In the genomic region with DNA sequence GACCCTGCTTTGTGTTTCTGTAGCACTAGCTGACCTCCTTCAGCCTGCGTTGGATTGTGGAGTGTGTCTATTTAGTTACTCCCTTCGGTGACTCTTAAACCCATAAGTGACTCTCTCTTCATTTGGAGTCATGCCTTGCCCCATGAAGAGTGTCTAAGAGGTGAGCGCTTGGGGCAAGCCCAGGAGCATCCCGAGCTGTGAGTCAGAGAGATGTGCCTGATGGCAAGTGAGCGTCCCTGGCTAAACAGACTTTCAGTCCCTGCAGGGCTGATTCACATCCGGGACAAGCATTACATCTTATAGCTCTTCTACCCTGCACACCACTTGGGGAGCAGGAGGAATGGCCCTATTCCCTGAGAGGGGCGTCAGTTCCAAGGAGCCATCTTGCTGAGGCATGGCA, we compare ENCODE assay signal across 15 cellular contexts. TPM values are rescaled to one million over a fixed set of nuclear protein-coding genes. Genes with fewer than 3 reads are reported as not detected.
DNase-seq lines count a peak whose midpoint lies in the region; ATAC-seq and TF ChIP-seq lines count a peak whose summit lies in the region.
"Had no signal": no experiment of that assay in that cellular context is flagged by ENCODE, and none has a peak within 500 bp of the region (broad histone marks: within the 10 kb centered on the region; RNA-seq: fewer than 3 reads in every experiment).

No MANE protein-coding gene starts in this region.

- TF ChIP-seq CTCF in MCF 10A (IDR thresholded peaks at IDR 0.05; ENCODE audit: unreplicated experiment) (no peak), breast epithelium (IDR thresholded peaks at IDR 0.05) (no peak), RWPE1 (conservative IDR thresholded peaks at IDR 0.05; ENCODE audit: low read depth) (no peak)

- no peak overlapping the region for H3K27ac Mint-ChIP-seq in MCF 10A (ENCODE audit: low read depth, unreplicated experiment)
- H3K27ac Mint-ChIP-seq in stimulated activated effector memory CD8-positive, alpha-beta T cell treated with anti-CD3 and anti-CD28 coated beads, Interleukin-12 subunit alpha, Interleukin-12 subunit beta, amount 100 ng/mL, for 72 hours = peak overlapping the region; percentile 80
- no peak overlapping the region for H3K27ac Mint-ChIP-seq in activated naive CD4-positive, alpha-beta T cell treated with anti-CD3 and anti-CD28 coated beads, Interleukin-2, amount 10 ng/mL, durations not matched to agents 7 days and 5 days

- CTCF ChIA-PET in MCF 10A (lab: Yijun Ruan, JAX) = no interaction called here
- CTCF ChIA-PET in RWPE1 (lab: Yijun Ruan, JAX) = interaction anchor here (0.6 to 0.8 kb wide), 2 partner anchors 344 to 810 kb away, joined by 3 read pairs; no protein-coding TSS in a partner anchor
- CTCF ChIA-PET in activated naive CD4-positive, alpha-beta T cell treated with anti-CD3 and anti-CD28 coated beads, Interleukin-2, amount 10 ng/mL, durations not matched to agents 7 days and 5 days (lab: Charles Lee) = no interaction called here

- H3K4me3 Mint-ChIP-seq in MCF 10A (ENCODE audit: unreplicated experiment) = no peak overlapping the region
- no peak overlapping the region for H3K4me3 Mint-ChIP-seq in stimulated activated effector memory CD8-positive, alpha-beta T cell treated with anti-CD3 and anti-CD28 coated beads, Interleukin-12 subunit alpha, Interleukin-12 subunit beta, amount 100 ng/mL, for 72 hours
- H3K4me3 Mint-ChIP-seq in activated naive CD4-positive, alpha-beta T cell treated with anti-CD3 and anti-CD28 coated beads, Interleukin-2, amount 10 ng/mL, durations not matched to agents 7 days and 5 days = no peak overlapping the region

- POLR2A ChIA-PET in MCF 10A (lab: Yijun Ruan, JAX) = no interaction called here
- POLR2A ChIA-PET in RWPE1 (lab: Yijun Ruan, JAX; ENCODE audit: low non-redundant PET) = no interaction called here

- H3K27me3 Mint-ChIP-seq in MCF 10A (ENCODE audit: insufficient read depth, unreplicated experiment) = no peaks in the 10 kb centered on the region
- H3K27me3 Mint-ChIP-seq in activated naive CD4-positive, alpha-beta T cell treated with anti-CD3 and anti-CD28 coated beads, Interleukin-2, amount 10 ng/mL, durations not matched to agents 7 days and 5 days = no peaks in the 10 kb centered on the region

- no peaks in the 10 kb centered on the region for H3K4me1 ChIP-seq in breast epithelium
- H3K4me1 ChIP-seq: HAP-1 had no signal

- BruUV-seq in MCF 10A (replicated peaks; lab: Mats Ljungman, UMichigan) = no TSS peak

- H3K4me3 ChIP-seq in breast epithelium = no peak overlapping the region
- H3K4me3 ChIP-seq: HAP-1 had no signal

- no peaks in the 10 kb centered on the region for H3K27me3 ChIP-seq in breast epithelium

- H3K36me3 Mint-ChIP-seq in MCF 10A (ENCODE audit: insufficient read depth, unreplicated experiment) = peaks cover 84% of the 10 kb centered on the region
- peaks cover 89% of the 10 kb centered on the region for H3K36me3 Mint-ChIP-seq in stimulated activated effector memory CD8-positive, alpha-beta T cell treated with anti-CD3 and anti-CD28 coated beads, Interleukin-12 subunit alpha, Interleukin-12 subunit beta, amount 100 ng/mL, for 72 hours
- H3K36me3 Mint-ChIP-seq in activated naive CD4-positive, alpha-beta T cell treated with anti-CD3 and anti-CD28 coated beads, Interleukin-2, amount 10 ng/mL, durations not matched to agents 7 days and 5 days = peaks cover 59% of the 10 kb centered on the region

- TF ChIP-seq POLR2A in breast epithelium (IDR thresholded peaks at IDR 0.05) = no peak

- peaks cover 13% of the 10 kb centered on the region for H3K36me3 ChIP-seq in breast epithelium

- no peak for ATAC-seq in stimulated activated effector memory CD8-positive, alpha-beta T cell treated with anti-CD3 and anti-CD28 coated beads, Interleukin-12 subunit alpha, Interleukin-12 subunit beta, amount 100 ng/mL, for 72 hours

- no peaks in the 10 kb centered on the region for H3K9me3 Mint-ChIP-seq in MCF 10A (ENCODE audit: unreplicated experiment)
- no peaks in the 10 kb centered on the region for H3K9me3 Mint-ChIP-seq in stimulated activated effector memory CD8-positive, alpha-beta T cell treated with anti-CD3 and anti-CD28 coated beads, Interleukin-12 subunit alpha, Interleukin-12 subunit beta, amount 100 ng/mL, for 72 hours
- H3K9me3 Mint-ChIP-seq in activated naive CD4-positive, alpha-beta T cell treated with anti-CD3 and anti-CD28 coated beads, Interleukin-2, amount 10 ng/mL, durations not matched to agents 7 days and 5 days = no peaks in the 10 kb centered on the region

- no peak overlapping the region for H3K27ac ChIP-seq in breast epithelium
- 0 out of 2 replicates have a peak overlapping the region, but pooled peaks have one; percentile 8 for H3K27ac ChIP-seq in RWPE1
- peak overlapping the region; percentile 21 for H3K27ac ChIP-seq in epithelial cell of prostate
- H3K27ac ChIP-seq: C4-2B had no signal

- no peaks in the 10 kb centered on the region for H3K9me3 ChIP-seq in breast epithelium
- H3K9me3 ChIP-seq: HAP-1 had no signal

- peak; percentile 7 for DNase-seq in MCF 10A (ENCODE audit: unreplicated experiment)
- DNase-seq in breast epithelium (ENCODE audit: low spot score in 2 of 2) = no peak
- no peak for DNase-seq in RWPE1 (ENCODE audit: low spot score)
- DNase-seq in epithelial cell of prostate (ENCODE audit: low read depth, low spot score) = no peak
- no peak for DNase-seq in stimulated activated effector memory CD8-positive, alpha-beta T cell treated with anti-CD3 and anti-CD28 coated beads, Interleukin-12 subunit alpha, Interleukin-12 subunit beta, amount 100 ng/mL, for 72 hours (ENCODE audit: low spot score in 2 of 2)
- DNase-seq in GM03348 (ENCODE audit: low spot score) = no peak
- DNase-seq in activated naive CD4-positive, alpha-beta T cell treated with anti-CD3 and anti-CD28 coated beads, Interleukin-2, amount 10 ng/mL, durations not matched to agents 7 days and 5 days = no peak
- DNase-seq in hypothalamus (lab: John Stamatoyannopoulos, UW) = no peak
- DNase-seq: DMS 273 treated with DMSO at 0.1 percent for 48 hours, NCI-H1417, NCI-H1930, NCI-H526 treated with DMSO at 0.1 percent for 48 hours, SIG-M5 had no signal

- intact Hi-C loops in MCF 10A (cut with micrococcal nuclease) = no loop called here
- intact Hi-C loops in breast epithelium (cut with DNase I; ENCODE audit: low total_unique reads) = loop anchor here (5.0 kb wide), 1 partner anchor 802 kb away; no protein-coding TSS in a partner anchor

- H3K4me1 Mint-ChIP-seq in MCF 10A (ENCODE audit: insufficient read depth, unreplicated experiment) = peaks cover 4% of the 10 kb centered on the region
- peaks cover 8% of the 10 kb centered on the region for H3K4me1 Mint-ChIP-seq in stimulated activated effector memory CD8-positive, alpha-beta T cell treated with anti-CD3 and anti-CD28 coated beads, Interleukin-12 subunit alpha, Interleukin-12 subunit beta, amount 100 ng/mL, for 72 hours
- no peaks in the 10 kb centered on the region for H3K4me1 Mint-ChIP-seq in activated naive CD4-positive, alpha-beta T cell treated with anti-CD3 and anti-CD28 coated beads, Interleukin-2, amount 10 ng/mL, durations not matched to agents 7 days and 5 days

RNA-seq across cellular contexts. Expression of a gene that starts 24.3 kb away (rescaled TPM):
- total RNA-seq in MCF 10A (2022) = 73.1 and 87.2 TPM in 2 replicates
- 10 to 100 TPM; 22.2 to 32.2 (median 27.2) TPM for total RNA-seq in breast epithelium

Comparison
In these comparisons a context has a peak if more than half of its experiments do, and no peak if none do; other contexts are left out.
1. H3K27ac ChIP-seq: peak in RWPE1 (single experiment) and epithelial cell of prostate (single experiment); none in breast epithelium (0 of 2).